In genomic region chr17:81403671-81404534, GRCh38 we compare ENCODE assay signal across 11 cellular contexts. TPM values are rescaled to one million over a fixed set of nuclear protein-coding genes. Genes with fewer than 3 reads are reported as not detected.
A peak's percentile ranks its signal among the peaks of the same experiment; 100 is the strongest.
DNase-seq lines count a peak whose midpoint lies in the region; ATAC-seq, FAIRE-seq and TF ChIP-seq lines count a peak whose summit lies in the region.
"Had no signal": no experiment of that assay in that cellular context is flagged by ENCODE, and none has a peak within 500 bp of the region (broad histone marks: within the 10 kb centered on the region; RNA-seq: fewer than 3 reads in every experiment).

No MANE protein-coding gene starts in this region.

- H4K20me1 ChIP-seq in H1 (replicated peaks in 1 of 2; ENCODE audit: control insufficient read depth in 1 of 2, insufficient read depth in 2 of 2, low read length in 2 of 2), result peaks cover 0 to 1% of the 10 kb centered on the region in 2 experiments

- no peak overlapping the region for H2BK120ac ChIP-seq in H1 (replicated peaks; ENCODE audit: low read depth, low read length)

- H3K79me1 ChIP-seq in H1 (ENCODE audit: low read depth, low read length), result no peaks in the 10 kb centered on the region

- H3K56ac ChIP-seq in H1 (replicated peaks; ENCODE audit: insufficient read length, low read depth, low read length), result no peak overlapping the region

- intact Hi-C loops in upper lobe of right lung (cut with DNase I), result loop anchor here (5.0 kb wide), 1 partner anchor 78 kb away; no protein-coding TSS in a partner anchor
- intact Hi-C loops in lower leg skin (cut with DNase I; ENCODE audit: low total_unique reads), result no loop called here

- peaks cover 5 to 35% (median 21%) of the 10 kb centered on the region in 4 experiments for H3K4me1 ChIP-seq in H1 (replicated peaks in 1 of 4; ENCODE audit: control insufficient read depth in 3 of 4, insufficient read depth in 4 of 4, low read length in 3 of 4)
- H3K4me1 ChIP-seq in muscle layer of duodenum (ENCODE audit: control insufficient read depth in 1 of 2, insufficient read depth in 2 of 2, low read length in 2 of 2), result peaks cover 15 to 52% of the 10 kb centered on the region in 2 donors
- peaks cover 51% of the 10 kb centered on the region for H3K4me1 ChIP-seq in upper lobe of right lung

- H3K36me3 ChIP-seq in H1 (ENCODE audit: control insufficient read depth in 2 of 4, insufficient read depth in 4 of 4, low read length in 3 of 4) (no peaks in the 10 kb centered on the region; a peak in 1 of 8 replicates), muscle layer of duodenum (ENCODE audit: control insufficient read depth in 1 of 2, insufficient read depth in 2 of 2, low read length in 2 of 2) (no peaks in the 10 kb centered on the region), upper lobe of right lung (no peaks in the 10 kb centered on the region)

- H2BK20ac ChIP-seq in H1 (ENCODE audit: low read length), result no peak overlapping the region

- H4K91ac ChIP-seq in H1 (replicated peaks; ENCODE audit: insufficient read length, low read length), result no peak overlapping the region

- POLR2A ChIA-PET in H1 (lab: Charles Lee; ENCODE audit: partially characterized antibody), result interaction anchor here (1.0 to 1.3 kb wide), 2 partner anchors 9 to 10 kb away, joined by 4 to 7 read pairs; partner anchors contain the start of gene BAHCC1

- no peak for TF ChIP-seq RAD21 in H1 (IDR thresholded peaks at IDR 0.05 in 1 of 2, conservative IDR thresholded peaks at IDR 0.05 in 1 of 2; ENCODE audit: low read depth in 2 of 2, low read length in 2 of 2)

- H4K5ac ChIP-seq in H1 (ENCODE audit: insufficient read length, low read depth, low read length), result no peak overlapping the region

- H3K27me3 ChIP-seq in H1 (replicated peaks in 1 of 4; ENCODE audit: control insufficient read depth in 3 of 4, extremely low read depth in 1 of 4, insufficient read depth in 3 of 4, low read length in 3 of 4) (peaks cover 21 to 44% (median 38%) of the 10 kb centered on the region in 4 experiments), muscle layer of duodenum (ENCODE audit: low read depth, low read length) (no peaks in the 10 kb centered on the region), upper lobe of right lung (no peaks in the 10 kb centered on the region)

- no peak overlapping the region for H2BK15ac ChIP-seq in H1 (ENCODE audit: low read length)

- peaks cover 9% of the 10 kb centered on the region; the same call in 1 of the 2 replicates for H3K23me2 ChIP-seq in H1 (ENCODE audit: low read depth, low read length)

- no peak for TF ChIP-seq POLR2A in H1 (IDR thresholded peaks at IDR 0.05; ENCODE audit: control extremely low read depth in 1 of 2, low read depth in 2 of 2, low read length in 2 of 2)
- no peak for TF ChIP-seq POLR2A in lower leg skin (IDR thresholded peaks at IDR 0.05)

- ATAC-seq in upper lobe of right lung, result no peak
- no peak for ATAC-seq in GM19035 (IDR thresholded peaks at IDR 0.05; ENCODE audit: unreplicated experiment)
- ATAC-seq: stimulated activated effector memory CD8-positive, alpha-beta T cell treated with anti-CD3 and anti-CD28 coated beads, Interleukin-12 subunit alpha, Interleukin-12 subunit beta, amount 100 ng/mL, for 72 hours had no signal

- TF ChIP-seq CTCF in H1 (IDR thresholded peaks at IDR 0.05; ENCODE audit: control extremely low read depth in 1 of 3, insufficient read depth in 1 of 3, low read depth in 1 of 3, low read length in 3 of 3) (no peak), upper lobe of right lung (IDR thresholded peaks at IDR 0.05) (no peak), lower leg skin (IDR thresholded peaks at IDR 0.05) (no peak), D721Med (IDR thresholded peaks at IDR 0.05; ENCODE audit: insufficient read depth, missing control alignments) (no peak)

- CTCF ChIA-PET in H1 (lab: Charles Lee; ENCODE audit: partially characterized antibody), result interaction anchor here (0.7 to 10.7 kb wide), 13 partner anchors 9 to 149 kb away, joined by 3 to 89 read pairs (median 5); partner anchors contain the start of gene BAHCC1

- H2AK5ac ChIP-seq in H1 (ENCODE audit: low read depth, low read length), result no peak overlapping the region

- no peak overlapping the region for H3K4ac ChIP-seq in H1 (replicated peaks; ENCODE audit: insufficient read length, low read depth, low read length)

- DNase-seq in DMS153 (lab: John Stamatoyannopoulos, UW), result peak; percentile 50
- DNase-seq in DMS153 treated with DMSO at 0.1 percent for 48 hours (lab: John Stamatoyannopoulos, UW; ENCODE audit: unreplicated experiment), result no peak
- no peak for DNase-seq in H1 (ENCODE audit: low read depth in 1 of 2, low spot score in 2 of 2)
- DNase-seq in upper lobe of right lung, result no peak
- no peak for DNase-seq in lower leg skin (ENCODE audit: low spot score in 2 of 2)
- DNase-seq in D721Med (ENCODE audit: insufficient read length, low spot score), result no peak
- DNase-seq: 8988T, NCI-H1694 had no signal

- H3K23ac ChIP-seq in H1 (ENCODE audit: insufficient read length), result no peak overlapping the region

- no peak overlapping the region for H3K18ac ChIP-seq in H1 (ENCODE audit: extremely low read depth, low read length)

- H3K9ac ChIP-seq in H1 (replicated peaks in 1 of 4; ENCODE audit: extremely low read depth in 1 of 4, low read depth in 3 of 4, low read length in 3 of 4), result no peak overlapping the region

- 82% methylated on average over 29 of the region's 39 CpGs; no CpG with 5 or more reads in 1 of the 2 experiments for WGBS in H1 (ENCODE audit: extremely low coverage in 1 of 2, insufficient coverage in 1 of 2, insufficient read length in 1 of 2, insufficient replicate concordance in 2 of 2, low coverage in 1 of 2, low lambda C conversion rate in 2 of 2, missing lambda C conversion rate in 1 of 2), 2 experiments
- WGBS in lower leg skin, 2 donors, result 31 to 32% methylated on average over 39 of the region's 39 CpGs

- no peak overlapping the region for H3K14ac ChIP-seq in H1 (ENCODE audit: insufficient read length)

- H2AFZ ChIP-seq in H1 (ENCODE audit: low read length), result no peak overlapping the region

- H3K4me2 ChIP-seq in H1 (ENCODE audit: insufficient read depth in 1 of 2, low read depth in 2 of 2, low read length in 2 of 2), result no peak overlapping the region

- no peak overlapping the region; the same call in 1 of the 2 replicates for H4K8ac ChIP-seq in H1 (ENCODE audit: extremely low read depth, insufficient read depth, low read length)

- H2BK5ac ChIP-seq in H1 (ENCODE audit: low read depth, low read length), result no peak overlapping the region

- no peaks in the 10 kb centered on the region for H3K79me2 ChIP-seq in H1 (ENCODE audit: control insufficient read depth in 1 of 2, insufficient read depth in 2 of 2, low read length in 2 of 2)

- H3K27ac ChIP-seq in H1 (ENCODE audit: low read depth, low read length) (no peak overlapping the region), muscle layer of duodenum (ENCODE audit: low read length) (peak overlapping the region; percentile 49), upper lobe of right lung (peak overlapping the region; percentile 95)

- H3K9me3 ChIP-seq in H1 (ENCODE audit: insufficient read depth in 2 of 2, low read depth in 1 of 2, low read length in 1 of 2) (no peaks in the 10 kb centered on the region), muscle layer of duodenum (ENCODE audit: control insufficient read depth in 1 of 2, low read length in 2 of 2) (no peaks in the 10 kb centered on the region), upper lobe of right lung (no peaks in the 10 kb centered on the region)

- peak overlapping the region; percentile 50; the same call in 1 of the 2 replicates for H2BK12ac ChIP-seq in H1 (ENCODE audit: low read depth, low read length)

- H3K4me3 ChIP-seq in H1 (ENCODE audit: extremely low read depth in 1 of 4, insufficient read depth in 2 of 4, low read depth in 3 of 4, low read length in 4 of 4), result no peak overlapping the region
- peak overlapping the region; percentile 2 to 33 for H3K4me3 ChIP-seq in muscle layer of duodenum (ENCODE audit: low read depth in 1 of 2, low read length in 2 of 2)
- peak overlapping the region; percentile 30 for H3K4me3 ChIP-seq in upper lobe of right lung
- H3K4me3 ChIP-seq in lower leg skin (ENCODE audit: low read depth, poor library complexity, severe bottlenecking), result no peak overlapping the region

- no peak for TF ChIP-seq EP300 in H1 (IDR thresholded peaks at IDR 0.05; ENCODE audit: borderline replicate concordance in 1 of 2, low read depth in 2 of 2, low read length in 2 of 2)

- FAIRE-seq in H1 (lab: Jason Lieb, UNC) (no peak), D721Med (lab: Jason Lieb, UNC) (no peak)

TF ChIP-seq in H1, 55 proteins besides CTCF, POLR2A, EP300 and RAD21:
- TF ChIP-seq JUND (IDR thresholded peaks at IDR 0.05; ENCODE audit: low read length), result no peak
- no peak for TF ChIP-seq ASH2L (IDR thresholded peaks at IDR 0.05; ENCODE audit: low read length)
- 0 out of 2 replicates have a peak, but pooled peaks have one; percentile 10 for TF ChIP-seq FOSL1 (IDR thresholded peaks at IDR 0.05; ENCODE audit: insufficient read depth, low read depth, low read length)

RNA-seq across cellular contexts. Expression of gene BAHCC1, which starts 8.6 kb away (rescaled TPM):
- total RNA-seq in H1 (2021; fragmentation: NEBNext Ultra II Directional; extraction: Animal tissue kit (Norgen Biotek cat#: 25700)), result 0.58 and 0.71 TPM in 2 replicates
- 0.26 and 0.61 TPM in 2 replicates for polyA plus RNA-seq in H1 (2011; rRNA removed)
- polyA plus RNA-seq in H1 (2011; cell fraction: cytosol; rRNA removed), result 0.47 TPM
- polyA plus RNA-seq in H1 (2011; cell fraction: nucleus; rRNA removed), result 2.9 TPM
- polyA plus RNA-seq in H1 (2012, experiment 1 of 2), result 0.44 to 0.98 TPM (median 0.89 TPM) in 4 replicates
- polyA plus RNA-seq in H1 (2012, experiment 2 of 2), result 0.58 TPM
- 0.45 TPM for polyA plus RNA-seq in H1 (2013, experiment 1 of 2)
- polyA plus RNA-seq in H1 (2013, experiment 2 of 2), result 0.50 TPM
- polyA minus RNA-seq in H1 (2011; rRNA and poly(A)+ RNA removed), result 0.88 and 0.95 TPM in 2 replicates
- polyA minus RNA-seq in H1 (2011; cell fraction: cytosol; rRNA and poly(A)+ RNA removed), result 3.2 TPM
- polyA minus RNA-seq in H1 (2011; cell fraction: nucleus; rRNA and poly(A)+ RNA removed), result 1.3 TPM
- total RNA-seq in upper lobe of right lung (23.3 TPM), lower leg skin (10 to 100 TPM in 2 of 4 donors, 1 to 10 TPM in 2; 4.1 to 14.2 (median 10.0) TPM)

Comparison
In these comparisons a context has a peak if more than half of its experiments do, and no peak if none do; other contexts are left out.
1. H3K4me3 ChIP-seq: peak in muscle layer of duodenum (2 of 2) and upper lobe of right lung (single experiment); none in H1 (0 of 4) and lower leg skin (single experiment).